In genomic region chr2:128370468-128371247, GRCh38 we compare ENCODE assay signal across 20 cellular contexts. TPM values are rescaled to one million over a fixed set of nuclear protein-coding genes. Genes with fewer than 3 reads are reported as not detected.
DNase-seq lines count a peak whose midpoint lies in the region; ATAC-seq and FAIRE-seq lines count a peak whose summit lies in the region.
"Had no signal": no experiment of that assay in that cellular context is flagged by ENCODE, and none has a peak within 500 bp of the region (broad histone marks: within the 10 kb centered on the region; RNA-seq: fewer than 3 reads in every experiment).

No MANE protein-coding gene starts in this region.

- ATAC-seq in GM21390 (IDR thresholded peaks at IDR 0.05; ENCODE audit: unreplicated experiment), result no peak
- ATAC-seq: activated naive CD8-positive, alpha-beta T cell treated with anti-CD3 and anti-CD28 coated beads, Interleukin-2, amount 50 U/mL, for 24 hours; CD8-positive, alpha-beta T cell; heart left ventricle; K562; stimulated activated naive CD8-positive, alpha-beta T cell treated with anti-CD3 and anti-CD28 coated beads, Interleukin-15, Interleukin-2, amounts not matched to agents 100 U/mL and 50 U/mL, for 24 hours had no signal

- intact Hi-C loops in posterior vena cava (cut with DNase I), result no loop called here

- DNase-seq in EH (ENCODE audit: low read depth) (peak; percentile 49), amniotic epithelial cell (ENCODE audit: low read depth) (peak; percentile 65), kidney tubule cell (ENCODE audit: low spot score) (peak; percentile 6), posterior vena cava (ENCODE audit: low spot score) (peak; percentile 78), NCI-H446 treated with DMSO at 0.1 percent for 48 hours (lab: John Stamatoyannopoulos, UW) (no peak), SIG-M5 (lab: John Stamatoyannopoulos, UW) (no peak), RCC 7860 (ENCODE audit: low spot score) (no peak)
- DNase-seq: activated naive CD8-positive, alpha-beta T cell treated with anti-CD3 and anti-CD28 coated beads, Interleukin-2, amount 50 U/mL, for 24 hours; caudate nucleus; CD8-positive, alpha-beta T cell; effector CD4-positive, alpha-beta T cell; GOT3; MV-4-11; NCI-H2081; NCI-H526 treated with DMSO at 0.1 percent for 48 hours; stimulated activated naive CD8-positive, alpha-beta T cell treated with anti-CD3 and anti-CD28 coated beads, Interleukin-15, Interleukin-2, amounts not matched to agents 100 U/mL and 50 U/mL, for 24 hours had no signal

- no peak for FAIRE-seq in RCC 7860 (lab: Jason Lieb, UNC)
- FAIRE-seq: GM18507, K562 had no signal

RNA-seq across cellular contexts. Expression of gene HS6ST1, which starts 52.0 kb away (rescaled TPM):
- total RNA-seq in posterior vena cava, result 10 to 100 TPM; 16.9 to 22.4 TPM

Comparison
In these comparisons a context has a peak if more than half of its experiments do, and no peak if none do; other contexts are left out.
1. DNase-seq: peak in EH (single experiment), amniotic epithelial cell (single experiment), kidney tubule cell (single experiment) and posterior vena cava (single experiment); none in NCI-H446 treated with DMSO at 0.1 percent for 48 hours (single experiment), SIG-M5 (single experiment) and RCC 7860 (single experiment).